ENCODE assay signal across 30 cellular contexts in the genomic region with DNA sequence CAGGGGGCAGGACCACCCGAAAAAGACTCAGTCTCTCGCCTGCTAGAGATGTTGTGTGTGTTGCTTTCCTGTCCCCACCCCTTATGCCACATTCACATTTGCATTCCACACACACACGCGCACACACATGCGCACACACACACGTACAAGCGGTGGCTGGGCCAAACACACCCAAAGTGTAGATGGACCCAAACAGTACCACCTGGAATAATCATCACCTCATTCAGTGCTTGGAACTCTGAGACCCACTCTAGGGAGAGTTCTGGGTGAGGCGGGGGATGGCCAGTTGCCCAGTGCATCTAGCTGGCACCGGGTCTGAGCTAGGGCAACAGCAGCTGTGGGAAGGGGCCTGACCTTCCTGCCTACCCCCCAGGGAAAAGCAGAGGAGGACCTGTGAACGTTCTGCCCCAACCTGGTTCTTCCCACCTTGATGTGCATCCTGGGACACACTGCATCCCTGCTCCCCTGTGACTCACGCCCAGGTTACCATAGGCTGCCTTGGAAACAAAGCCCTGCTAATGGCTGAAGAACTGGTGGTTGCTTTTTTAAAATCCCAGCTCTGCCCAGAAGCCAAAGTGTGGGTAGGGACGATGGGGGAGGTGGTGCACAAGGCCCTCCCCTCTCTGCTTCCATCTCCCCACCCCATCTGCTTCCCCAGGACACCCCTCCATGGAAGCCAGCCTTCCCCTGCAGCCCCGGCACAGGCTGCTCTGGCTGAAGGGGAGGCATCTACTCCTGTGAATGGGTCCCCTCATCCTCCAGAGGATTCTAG. TPM values are rescaled to one million over a fixed set of nuclear protein-coding genes. Genes with fewer than 3 reads are reported as not detected.
DNase-seq lines count a peak whose midpoint lies in the region; TF ChIP-seq lines count a peak whose summit lies in the region.
"Had no signal": no experiment of that assay in that cellular context is flagged by ENCODE, and none has a peak within 500 bp of the region (broad histone marks: within the 10 kb centered on the region; RNA-seq: fewer than 3 reads in every experiment).

No MANE protein-coding gene starts in this region.

- CTCF ChIA-PET in A673 (lab: Charles Lee): no interaction called here

- H3K27me3 ChIP-seq in A673 (replicated peaks; ENCODE audit: insufficient read depth, low read depth, low read length, poor library complexity): no peaks in the 10 kb centered on the region
- H3K27me3 ChIP-seq: BE2C, heart right ventricle, MG63, uterus had no signal

- DNase-seq in NCI-H2227 (lab: John Stamatoyannopoulos, UW; ENCODE audit: unreplicated experiment): peak; percentile 67
- DNase-seq in NCI-H2227 treated with DMSO at 0.1 percent for 48 hours (lab: John Stamatoyannopoulos, UW): no peak
- peak; percentile 36 for DNase-seq in astrocyte of the hippocampus (ENCODE audit: low read depth, low spot score)
- DNase-seq in HK-2 (ENCODE audit: unreplicated experiment): no peak
- no peak for DNase-seq in hippocampal formation (lab: John Stamatoyannopoulos, UW)
- DNase-seq in A673 (ENCODE audit: low spot score): no peak
- no peak for DNase-seq in NCI-H1436 (lab: John Stamatoyannopoulos, UW)
- DNase-seq: activated CD4-positive, alpha-beta T cell treated with anti-CD3 and anti-CD28 coated beads for 48 hours; activated naive CD4-positive, alpha-beta T cell; activated T-cell treated with anti-CD3 and anti-CD28 coated beads, Interleukin-2, amount 50 U/mL, for 4 hours; CD8-positive, alpha-beta memory T cell; effector memory CD4-positive, alpha-beta T cell; erythroblast; heart right ventricle; KBM-7; MG63; mucosa of descending colon; NCI-H2081; sigmoid colon; stimulated activated CD4-positive, alpha-beta T cell treated with anti-CD3 and anti-CD28 coated beads, Interleukin-15, amount 100 ng/mL, for 24 hours; stimulated activated naive CD4-positive, alpha-beta T cell had no signal

- H3K9me3 Mint-ChIP-seq in nephron: no peaks in the 10 kb centered on the region
- H3K9me3 Mint-ChIP-seq: activated T-cell treated with anti-CD3 and anti-CD28 coated beads, Interleukin-2, amount 50 U/mL, for 4 hours; CD8-positive, alpha-beta memory T cell; T-helper 2 cell treated with Interferon-gamma antibody and Interleukin-4, amounts not matched to agents 5 μg/mL and 100 μg/mL, for 36 hours had no signal

- intact Hi-C loops in A673 (cut with micrococcal nuclease; ENCODE audit: unreplicated experiment): no loop called here

- no peaks in the 10 kb centered on the region for H3K36me3 Mint-ChIP-seq in nephron (ENCODE audit: low read depth)
- H3K36me3 Mint-ChIP-seq: CD8-positive, alpha-beta memory T cell had no signal

- H3K4me3 Mint-ChIP-seq in nephron: peak overlapping the region in 1 of 3 experiments; percentile 50
- H3K4me3 Mint-ChIP-seq: activated T-cell treated with anti-CD3 and anti-CD28 coated beads, Interleukin-2, amount 50 U/mL, for 4 hours; CD8-positive, alpha-beta memory T cell; T-helper 2 cell treated with Interferon-gamma antibody and Interleukin-4, amounts not matched to agents 5 μg/mL and 100 μg/mL, for 36 hours had no signal

- H3K4me3 ChIP-seq in A673 (ENCODE audit: low read depth, low read length, poor library complexity, severe bottlenecking): no peak overlapping the region
- H3K4me3 ChIP-seq: A549, breast epithelium, HAP-1, heart right ventricle, lung, MG63, mucosa of descending colon, sigmoid colon, suprapubic skin, uterus had no signal

- peaks cover 19% of the 10 kb centered on the region for H3K27me3 Mint-ChIP-seq in nephron (ENCODE audit: low read depth)

- H3K36me3 ChIP-seq in A673 (ENCODE audit: insufficient read depth, low read length, poor library complexity, severe bottlenecking): no peaks in the 10 kb centered on the region
- H3K36me3 ChIP-seq: BE2C, breast epithelium, HAP-1, heart right ventricle, MG63, sigmoid colon, suprapubic skin, uterus had no signal

- no peaks in the 10 kb centered on the region for H3K9me3 ChIP-seq in A673 (ENCODE audit: low read depth, low read length, poor library complexity, severe bottlenecking)
- H3K9me3 ChIP-seq: A549, BE2C, breast epithelium, HAP-1, heart right ventricle, MG63, mucosa of descending colon, sigmoid colon, suprapubic skin, uterus had no signal

- H3K4me1 ChIP-seq in A673 (ENCODE audit: insufficient read depth, low read length, poor library complexity, severe bottlenecking): peaks cover 10% of the 10 kb centered on the region
- H3K4me1 ChIP-seq: breast epithelium, HAP-1, uterus had no signal

- no TSS peak for BruUV-seq in A673 (replicated peaks; lab: Mats Ljungman, UMichigan)

- peak overlapping the region in 2 of 3 experiments; percentile 87 to 95 for H3K27ac Mint-ChIP-seq in nephron
- H3K27ac Mint-ChIP-seq: CD8-positive, alpha-beta memory T cell; T-helper 2 cell treated with Interferon-gamma antibody and Interleukin-4, amounts not matched to agents 5 μg/mL and 100 μg/mL, for 36 hours had no signal

- peaks cover 44% of the 10 kb centered on the region for H3K4me1 Mint-ChIP-seq in nephron

- TF ChIP-seq CTCF in nephron (IDR thresholded peaks at IDR 0.05; ENCODE audit: unreplicated experiment in 3 of 3) (no peak), A673 (conservative IDR thresholded peaks at IDR 0.05; ENCODE audit: low read depth, low read length) (no peak)

- POLR2A ChIA-PET in A673 (lab: Charles Lee; ENCODE audit: low non-redundant PET): no interaction called here

- no peak overlapping the region for H3K27ac ChIP-seq in A673 (ENCODE audit: low read depth, low read length, poor library complexity, severe bottlenecking)
- H3K27ac ChIP-seq: A549, heart right ventricle, sigmoid colon, suprapubic skin, uterus had no signal

RNA-seq across cellular contexts. Expression of gene C11orf96, which starts 7.9 kb away (rescaled TPM):
- total RNA-seq in A673 (2021): 1.1 and 1.5 TPM in 2 replicates

RNA-seq across cellular contexts. Expression of gene ALKBH3, which starts 53.9 kb away (rescaled TPM):
- 94.4 and 96.6 TPM in 2 replicates for total RNA-seq in A673 (2021)

Comparison
In these comparisons a context has a peak if more than half of its experiments do, and no peak if none do; other contexts are left out.
1. DNase-seq: peak in NCI-H2227 (single experiment) and astrocyte of the hippocampus (single experiment); none in NCI-H2227 treated with DMSO at 0.1 percent for 48 hours (single experiment), HK-2 (single experiment), hippocampal formation (0 of 2), A673 (single experiment) and NCI-H1436 (single experiment).